Comparison of ENCODE assay signal across 8 cellular contexts in the genomic region with DNA sequence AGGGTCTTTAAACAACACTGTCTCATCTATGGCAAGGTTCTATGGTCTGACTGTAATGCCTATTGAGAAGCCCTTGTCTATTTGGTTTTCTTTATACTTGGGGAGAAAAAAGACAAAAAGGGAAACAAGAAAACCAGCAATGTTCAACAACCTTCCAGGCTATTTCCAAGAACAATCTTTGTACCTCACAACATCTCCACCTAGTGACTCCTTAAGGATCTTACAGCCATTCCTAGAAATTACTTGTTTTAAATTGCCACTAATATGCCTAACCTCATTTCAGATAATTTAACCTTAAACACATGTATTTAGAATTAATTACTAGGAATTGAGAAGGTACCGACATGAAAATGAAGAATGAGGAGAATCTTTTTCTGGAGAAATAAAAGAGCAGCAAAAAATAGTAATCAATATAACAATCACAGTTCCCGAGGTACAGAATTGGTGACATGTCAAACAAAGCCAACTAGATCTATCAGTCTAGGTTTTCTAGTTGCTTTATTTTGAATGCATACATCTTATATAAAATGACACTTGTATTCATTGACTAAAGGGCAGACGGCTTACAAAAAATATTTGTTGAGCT. TPM values are rescaled to one million over a fixed set of nuclear protein-coding genes. Genes with fewer than 3 reads are reported as not detected.
DNase-seq lines count a peak whose midpoint lies in the region; ATAC-seq and TF ChIP-seq lines count a peak whose summit lies in the region.
"Had no signal": no experiment of that assay in that cellular context is flagged by ENCODE, and none has a peak within 500 bp of the region (broad histone marks: within the 10 kb centered on the region; RNA-seq: fewer than 3 reads in every experiment).

No MANE protein-coding gene starts in this region.

- no peak overlapping the region for H3K4me2 ChIP-seq in smooth muscle cell

- H4K20me1 ChIP-seq in smooth muscle cell (ENCODE audit: low read depth), result no peaks in the 10 kb centered on the region

- DNase-seq in Panc1 (ENCODE audit: low read depth, low spot score) (no peak), fibroblast of peridontal ligament (ENCODE audit: extremely low read depth) (peak; percentile 56), smooth muscle cell (lab: John Stamatoyannopoulos, UW; ENCODE audit: unreplicated experiment) (no peak), C1 segment of cervical spinal cord (lab: John Stamatoyannopoulos, UW) (no peak)
- no peak for DNase-seq in activated CD4-positive, alpha-beta T cell treated with anti-CD3 and anti-CD28 coated beads for 48 hours

- peak; percentile 45; the same call in 1 of the 2 replicates for TF ChIP-seq CTCF in Panc1 (IDR thresholded peaks at IDR 0.05)
- TF ChIP-seq CTCF in smooth muscle cell (IDR thresholded peaks at IDR 0.05; ENCODE audit: borderline replicate concordance, insufficient read depth, poor library complexity, severe bottlenecking), result peak; percentile 60

- CTCF ChIA-PET in Panc1 (lab: Charles Lee), result interaction anchor here (0.7 kb wide), 1 partner anchor 184 kb away, joined by 5 read pairs; no protein-coding TSS in a partner anchor

- H3K27me3 ChIP-seq in Panc1 (ENCODE audit: control insufficient read depth, insufficient read depth, low read length), result no peaks in the 10 kb centered on the region
- no peaks in the 10 kb centered on the region for H3K27me3 ChIP-seq in smooth muscle cell (ENCODE audit: low read depth)

- POLR2A ChIA-PET in Panc1 (lab: Charles Lee), result no interaction called here

- BruUV-seq in Panc1 (replicated peaks; lab: Mats Ljungman, UMichigan), result no TSS peak

- intact Hi-C loops in Panc1 (cut with micrococcal nuclease; ENCODE audit: unreplicated experiment), result loop anchor here (5.0 kb wide), 3 partner anchors 92 to 227 kb away; a partner anchor contains a TSS

- H3K4me3 ChIP-seq in Panc1 (ENCODE audit: low read depth in 2 of 2, low read length in 2 of 2) (no peak overlapping the region), smooth muscle cell (no peak overlapping the region)

- no peaks in the 10 kb centered on the region for H3K79me2 ChIP-seq in smooth muscle cell (ENCODE audit: low read depth)

- H3K27ac ChIP-seq in Panc1 (ENCODE audit: low read length) (no peak overlapping the region), smooth muscle cell (ENCODE audit: low read depth) (no peak overlapping the region)

- H3K36me3 ChIP-seq in Panc1 (ENCODE audit: control insufficient read depth, insufficient read depth, low read length), result no peaks in the 10 kb centered on the region
- no peaks in the 10 kb centered on the region for H3K36me3 ChIP-seq in smooth muscle cell (ENCODE audit: low read depth)

- in situ Hi-C loops in Panc1 (cut with HindIII; ENCODE audit: low pct_unique_long_range_greater_than_20kb, low sequenced_read_pairs), result no loop called here

- no peaks in the 10 kb centered on the region for H3K9me3 ChIP-seq in Panc1 (ENCODE audit: control insufficient read depth, insufficient read depth, low read depth, low read length)
- H3K9me3 ChIP-seq in smooth muscle cell (replicated peaks; ENCODE audit: low read depth), result no peaks in the 10 kb centered on the region

- no peak overlapping the region for H3K9ac ChIP-seq in smooth muscle cell (ENCODE audit: low read depth)

- 59% methylated on average over 3 of the region's 3 CpGs for WGBS in smooth muscle cell (ENCODE audit: low lambda C conversion rate)

- H3K4me1 ChIP-seq in Panc1 (ENCODE audit: control insufficient read depth, insufficient read depth, low read length) (no peaks in the 10 kb centered on the region), smooth muscle cell (ENCODE audit: low read depth) (no peaks in the 10 kb centered on the region)

- ATAC-seq in GM18870 (IDR thresholded peaks at IDR 0.05; ENCODE audit: unreplicated experiment) (peak; percentile 53), Panc1 (no peak), GM19395 (IDR thresholded peaks at IDR 0.05; ENCODE audit: unreplicated experiment) (no peak)

- H3F3A ChIP-seq in smooth muscle cell (ENCODE audit: low read depth), result no peaks in the 10 kb centered on the region

- no peak overlapping the region for H2AFZ ChIP-seq in smooth muscle cell (ENCODE audit: low read depth)

RNA-seq across cellular contexts. Expression of a gene that starts 1.6 kb away (rescaled TPM):
- total RNA-seq in Panc1 (2021; ENCODE audit: unreplicated experiment) (not detected), smooth muscle cell (0.27 TPM in 1 of 2 replicates, not detected in the other)
- not detected for polyA plus RNA-seq in Panc1 (2012; ENCODE audit: insufficient read length)
- polyA plus RNA-seq in smooth muscle cell, result not detected in 2 replicates
- total RNA-seq: urinary bladder had no signal
- polyA plus RNA-seq: urinary bladder had no signal

RNA-seq across cellular contexts. Expression of a gene that starts 35.7 kb away (rescaled TPM):
- total RNA-seq in Panc1 (2021; ENCODE audit: unreplicated experiment), result not detected
- not detected for polyA plus RNA-seq in Panc1 (2012; ENCODE audit: insufficient read length)
- total RNA-seq in smooth muscle cell, result 0.76 and 2.9 TPM in 2 replicates
- polyA plus RNA-seq in smooth muscle cell, result 0.93 and 1.8 TPM in 2 replicates
